10 cellular contexts compared by ENCODE assay signal in the genomic region with DNA sequence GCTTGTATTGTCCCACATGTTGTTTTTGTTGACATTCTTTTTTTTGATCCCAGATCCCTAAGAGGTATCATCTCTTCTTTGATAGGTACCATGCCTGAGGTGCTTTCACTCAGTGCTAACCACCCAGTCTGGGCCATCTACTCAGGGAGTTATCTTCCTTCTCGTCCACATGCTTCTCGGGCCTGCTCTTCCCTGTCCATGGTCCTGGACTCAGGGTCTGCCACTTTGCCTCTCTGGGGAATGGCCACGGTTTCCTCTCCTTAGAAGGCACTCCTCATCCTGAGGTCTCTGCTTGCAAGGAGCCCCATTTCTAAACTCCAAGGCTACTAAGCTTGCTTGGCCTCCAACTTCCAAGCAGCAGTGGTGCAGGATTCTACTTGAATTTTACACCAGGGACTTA.
A peak's percentile ranks its signal among the peaks of the same experiment; 100 is the strongest.
DNase-seq lines count a peak whose midpoint lies in the region; ATAC-seq and TF ChIP-seq lines count a peak whose summit lies in the region.
"Had no signal": no experiment of that assay in that cellular context is flagged by ENCODE, and none has a peak within 500 bp of the region (broad histone marks: within the 10 kb centered on the region; RNA-seq: fewer than 3 reads in every experiment).

No MANE protein-coding gene starts in this region.

- H3K27me3 Mint-ChIP-seq in Calu3 (ENCODE audit: unreplicated experiment), result no peaks in the 10 kb centered on the region

- ATAC-seq in HG02870 (IDR thresholded peaks at IDR 0.05; ENCODE audit: unreplicated experiment) (no peak), HG03108 (IDR thresholded peaks at IDR 0.05; ENCODE audit: unreplicated experiment) (no peak), HG02610 (IDR thresholded peaks at IDR 0.05; ENCODE audit: unreplicated experiment) (no peak)

- no peak overlapping the region for H3K4me3 ChIP-seq in Jurkat, Clone E6-1 (ENCODE audit: low read length)
- no peak overlapping the region for H3K4me3 ChIP-seq in astrocyte of the spinal cord (ENCODE audit: low read depth, low read length)

- no peaks in the 10 kb centered on the region for H3K36me3 Mint-ChIP-seq in Calu3 (ENCODE audit: insufficient read depth, unreplicated experiment)

- TF ChIP-seq CTCF in Calu3 (IDR thresholded peaks at IDR 0.05; ENCODE audit: unreplicated experiment) (no peak), astrocyte of the spinal cord (IDR thresholded peaks at IDR 0.05; ENCODE audit: low read depth, low read length) (no peak)

- H3K4me1 Mint-ChIP-seq in Calu3 (ENCODE audit: low read depth, unreplicated experiment), result peaks cover 8% of the 10 kb centered on the region
- H3K4me1 Mint-ChIP-seq: central memory CD8-positive, alpha-beta T cell had no signal

- H3K4me3 Mint-ChIP-seq in Calu3 (ENCODE audit: low read depth, unreplicated experiment), result no peak overlapping the region
- H3K4me3 Mint-ChIP-seq: central memory CD8-positive, alpha-beta T cell had no signal

- in situ Hi-C loops in astrocyte of the spinal cord (cut with HindIII; ENCODE audit: low sequenced_read_pairs), result no loop called here

- CTCF ChIA-PET in Calu3 (lab: Charles Lee), result no interaction called here

- intact Hi-C loops in Calu3 (cut with micrococcal nuclease; ENCODE audit: unreplicated experiment), result no loop called here

- no peak overlapping the region for H3K27ac Mint-ChIP-seq in Calu3 (ENCODE audit: unreplicated experiment)

- peak; percentile 21 for DNase-seq in Calu3
- peak; percentile 3 for DNase-seq in Jurkat, Clone E6-1 (ENCODE audit: low read depth, low spot score)
- peak; percentile 34 for DNase-seq in astrocyte of the spinal cord (ENCODE audit: low read depth, low spot score)
- DNase-seq in kidney tubule cell (ENCODE audit: low spot score), result peak; percentile 22
- no peak for DNase-seq in NK-92 treated with Interleukin-12 subunit alpha and Interleukin-12 subunit beta, amount 100 ng/mL, for 24 hours (lab: John Stamatoyannopoulos, UW)
- DNase-seq: NCI-H748 treated with DMSO at 0.1 percent for 48 hours had no signal

- H3K9me3 Mint-ChIP-seq in Calu3 (ENCODE audit: low read depth, unreplicated experiment), result no peaks in the 10 kb centered on the region
- H3K9me3 Mint-ChIP-seq: central memory CD8-positive, alpha-beta T cell had no signal

- no TSS peak for BruUV-seq in Calu3 (replicated peaks; lab: Mats Ljungman, UMichigan)
